In the genomic region with DNA sequence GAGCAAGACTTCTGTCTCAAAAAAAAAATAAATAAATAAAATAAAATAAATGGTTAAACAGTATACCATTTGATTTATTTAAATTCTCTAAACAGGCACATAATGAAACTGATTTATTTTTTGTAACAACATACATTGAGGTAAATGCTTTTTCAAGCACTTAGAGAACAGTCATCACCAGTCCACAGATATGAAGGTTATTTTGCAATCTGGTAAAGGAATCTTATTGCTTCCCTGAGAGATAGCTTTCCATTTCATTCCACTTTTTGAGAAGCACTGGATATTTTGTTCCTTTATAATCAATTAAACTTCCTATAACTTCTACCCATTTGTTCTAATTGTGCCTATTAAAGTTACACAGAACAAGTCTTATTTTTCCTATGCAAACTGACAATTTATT, we compare ENCODE assay signal across 20 cellular contexts. TPM values are rescaled to one million over a fixed set of nuclear protein-coding genes. Genes with fewer than 3 reads are reported as not detected.
"Had no signal": no experiment of that assay in that cellular context is flagged by ENCODE, and none has a peak within 500 bp of the region (broad histone marks: within the 10 kb centered on the region; RNA-seq: fewer than 3 reads in every experiment).

No MANE protein-coding gene starts in this region.

- H3K27ac Mint-ChIP-seq: activated naive CD4-positive, alpha-beta T cell treated with anti-CD3 and anti-CD28 coated beads, Interleukin-2, amount 50 U/mL, for 24 hours; nephron progenitor cell; WTC11 had no signal

- H3K27ac ChIP-seq: body of pancreas, gastrocnemius medialis, heart right ventricle, prostate gland, tibial nerve, uterus had no signal

- H3K27me3 Mint-ChIP-seq: activated naive CD4-positive, alpha-beta T cell treated with anti-CD3 and anti-CD28 coated beads, Interleukin-2, amount 50 U/mL, for 24 hours had no signal

- H3K9me3 Mint-ChIP-seq: activated naive CD4-positive, alpha-beta T cell treated with anti-CD3 and anti-CD28 coated beads, Interleukin-2, amount 50 U/mL, for 24 hours; nephron progenitor cell; WTC11 had no signal

- H3K36me3 Mint-ChIP-seq: activated naive CD4-positive, alpha-beta T cell treated with anti-CD3 and anti-CD28 coated beads, Interleukin-2, amount 50 U/mL, for 24 hours had no signal

- H3K4me3 ChIP-seq: body of pancreas, gastrocnemius medialis, heart right ventricle, prostate gland, skin epidermis, tibial nerve, uterus had no signal

- ATAC-seq: body of pancreas, gastrocnemius medialis, heart right ventricle, right cardiac atrium, WTC11 had no signal

- H3K36me3 ChIP-seq: gastrocnemius medialis, prostate gland, tibial nerve, uterus had no signal

- H3K4me3 Mint-ChIP-seq: activated naive CD4-positive, alpha-beta T cell treated with anti-CD3 and anti-CD28 coated beads, Interleukin-2, amount 50 U/mL, for 24 hours; nephron progenitor cell; WTC11 had no signal

- H3K4me1 ChIP-seq: gastrocnemius medialis, uterus had no signal

- H3K9me3 ChIP-seq: body of pancreas, gastrocnemius medialis, heart right ventricle, prostate gland, tibial nerve, uterus had no signal

- H3K27me3 ChIP-seq: body of pancreas, gastrocnemius medialis, heart right ventricle, tibial nerve, uterus had no signal

- DNase-seq: activated CD4-positive, alpha-beta T cell treated with anti-CD3 and anti-CD28 coated beads for 4 hours; activated effector memory CD4-positive, alpha-beta T cell treated with Interleukin-2 at 50 U/mL for 16 hours; amygdala; body of pancreas; central memory CD4-positive, alpha-beta T cell; effector CD8-positive, alpha-beta T cell; gastrocnemius medialis; heart right ventricle; nephron progenitor cell; right cardiac atrium; stimulated activated CD4-positive, alpha-beta T cell treated with anti-CD3 and anti-CD28 coated beads, Interleukin-15, amount 100 ng/mL, for 24 hours; stimulated activated CD4-positive, alpha-beta T cell treated with anti-CD3 and anti-CD28 coated beads, Interleukin-4, amount 100 ng/mL, for 24 hours; stimulated activated naive CD4-positive, alpha-beta T cell treated with Interleukin-2 at 50 U/mL for 16 hours; substantia nigra; uterus had no signal

RNA-seq across cellular contexts. Expression of gene CEP55, which starts 5.2 kb away (rescaled TPM):
- total RNA-seq: body of pancreas had no signal
